In genomic region chr17:54971147-54971546, GRCh38 we compare ENCODE assay signal across 2 cellular contexts.
TF ChIP-seq lines count a peak whose summit lies in the region.

No MANE protein-coding gene starts in this region.

TF ChIP-seq in HepG2, 621 proteins besides CTCF, POLR2A, EP300 and RAD21 (continues in another document):
- TF ChIP-seq TFE3 (CRISPR knock-in tag; IDR thresholded peaks at IDR 0.05) (0 out of 2 replicates have a peak, but pooled peaks have one; percentile 43), SUZ12 (IDR thresholded peaks at IDR 0.05; ENCODE audit: low read depth, low read length) (no peak), RAD51 (IDR thresholded peaks at IDR 0.05; ENCODE audit: borderline replicate concordance) (no peak), NFRKB (IDR thresholded peaks at IDR 0.05) (no peak), GATAD2A (CRISPR knock-in tag; IDR thresholded peaks at IDR 0.05) (peak; percentile 86), ZBTB20 (CRISPR knock-in tag; IDR thresholded peaks at IDR 0.05; ENCODE audit: borderline replicate concordance, low read depth) (no peak), PRPF4 (IDR thresholded peaks at IDR 0.05; ENCODE audit: low read depth, low read length, poor library complexity, severe bottlenecking) (no peak), ZNF12 (CRISPR knock-in tag; IDR thresholded peaks at IDR 0.05) (no peak), CENPT (CRISPR knock-in tag; IDR thresholded peaks at IDR 0.05; ENCODE audit: low read depth) (no peak), ZMYM4 (CRISPR knock-in tag; IDR thresholded peaks at IDR 0.05) (peak; percentile 72), SYNCRIP (IDR thresholded peaks at IDR 0.05; ENCODE audit: insufficient read depth, low read depth, low read length) (no peak), ZNF773 (CRISPR knock-in tag; IDR thresholded peaks at IDR 0.05; ENCODE audit: borderline replicate concordance) (no peak), TEAD3 (CRISPR knock-in tag; optimal IDR thresholded peaks at IDR 0.05; ENCODE audit: borderline replicate concordance) (peak; percentile 61), TEAD2 (CRISPR knock-in tag; IDR thresholded peaks at IDR 0.05) (no peak), ZNF614 (CRISPR knock-in tag; IDR thresholded peaks at IDR 0.05; ENCODE audit: borderline replicate concordance) (peak; percentile 35; the same call in 1 of the 2 replicates), FOSL2 (CRISPR knock-in tag; IDR thresholded peaks at IDR 0.05) (peak; percentile 78), ZNF672 (CRISPR knock-in tag; IDR thresholded peaks at IDR 0.05) (no peak), ZNF709 (CRISPR knock-in tag; IDR thresholded peaks at IDR 0.05) (no peak), ZNF264 (CRISPR knock-in tag; IDR thresholded peaks at IDR 0.05) (peak; percentile 97), POGZ (CRISPR knock-in tag; IDR thresholded peaks at IDR 0.05) (no peak), ZNF431 (CRISPR knock-in tag; IDR thresholded peaks at IDR 0.05; ENCODE audit: borderline replicate concordance, low read depth) (no peak), TGIF2 (CRISPR knock-in tag; IDR thresholded peaks at IDR 0.05) (0 out of 2 replicates have a peak, but pooled peaks have one; percentile 31), GABPB1 (CRISPR knock-in tag; IDR thresholded peaks at IDR 0.05) (peak; percentile 60; the same call in 1 of the 2 replicates), ATF4 (CRISPR knock-in tag; IDR thresholded peaks at IDR 0.05) (no peak), CEBPB (IDR thresholded peaks at IDR 0.05; ENCODE audit: borderline replicate concordance, low read depth, low read length) (peak; percentile 55; the same call in 1 of the 2 replicates), ZFP36 (IDR thresholded peaks at IDR 0.05; ENCODE audit: borderline replicate concordance, low read depth, low read length, partially characterized antibody) (no peak), KLF6 (CRISPR knock-in tag; IDR thresholded peaks at IDR 0.05) (no peak), ZNF335 (CRISPR knock-in tag; IDR thresholded peaks at IDR 0.05) (no peak), ZNF451 (CRISPR knock-in tag; IDR thresholded peaks at IDR 0.05) (no peak), RFXANK (CRISPR knock-in tag; IDR thresholded peaks at IDR 0.05) (peak; percentile 52; the same call in 1 of the 2 replicates), RBM22 (optimal IDR thresholded peaks at IDR 0.05; ENCODE audit: low read length) (no peak)
- TF ChIP-seq, protein P1, sequence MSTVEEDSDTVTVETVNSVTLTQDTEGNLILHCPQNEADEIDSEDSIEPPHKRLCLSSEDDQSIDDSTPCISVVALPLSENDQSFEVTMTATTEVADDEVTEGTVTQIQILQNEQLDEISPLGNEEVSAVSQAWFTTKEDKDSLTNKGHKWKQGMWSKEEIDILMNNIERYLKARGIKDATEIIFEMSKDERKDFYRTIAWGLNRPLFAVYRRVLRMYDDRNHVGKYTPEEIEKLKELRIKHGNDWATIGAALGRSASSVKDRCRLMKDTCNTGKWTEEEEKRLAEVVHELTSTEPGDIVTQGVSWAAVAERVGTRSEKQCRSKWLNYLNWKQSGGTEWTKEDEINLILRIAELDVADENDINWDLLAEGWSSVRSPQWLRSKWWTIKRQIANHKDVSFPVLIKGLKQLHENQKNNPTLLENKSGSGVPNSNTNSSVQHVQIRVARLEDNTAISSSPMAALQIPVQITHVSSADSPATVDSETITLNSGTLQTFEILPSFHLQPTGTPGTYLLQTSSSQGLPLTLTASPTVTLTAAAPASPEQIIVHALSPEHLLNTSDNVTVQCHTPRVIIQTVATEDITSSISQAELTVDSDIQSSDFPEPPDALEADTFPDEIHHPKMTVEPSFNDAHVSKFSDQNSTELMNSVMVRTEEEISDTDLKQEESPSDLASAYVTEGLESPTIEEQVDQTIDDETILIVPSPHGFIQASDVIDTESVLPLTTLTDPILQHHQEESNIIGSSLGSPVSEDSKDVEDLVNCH (CRISPR knock-in tag; IDR thresholded peaks at IDR 0.05) = no peak
- TF ChIP-seq, protein P2, sequence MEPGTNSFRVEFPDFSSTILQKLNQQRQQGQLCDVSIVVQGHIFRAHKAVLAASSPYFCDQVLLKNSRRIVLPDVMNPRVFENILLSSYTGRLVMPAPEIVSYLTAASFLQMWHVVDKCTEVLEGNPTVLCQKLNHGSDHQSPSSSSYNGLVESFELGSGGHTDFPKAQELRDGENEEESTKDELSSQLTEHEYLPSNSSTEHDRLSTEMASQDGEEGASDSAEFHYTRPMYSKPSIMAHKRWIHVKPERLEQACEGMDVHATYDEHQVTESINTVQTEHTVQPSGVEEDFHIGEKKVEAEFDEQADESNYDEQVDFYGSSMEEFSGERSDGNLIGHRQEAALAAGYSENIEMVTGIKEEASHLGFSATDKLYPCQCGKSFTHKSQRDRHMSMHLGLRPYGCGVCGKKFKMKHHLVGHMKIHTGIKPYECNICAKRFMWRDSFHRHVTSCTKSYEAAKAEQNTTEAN (CRISPR knock-in tag; conservative IDR thresholded peaks at IDR 0.05) = no peak
- TF ChIP-seq, protein P3, sequence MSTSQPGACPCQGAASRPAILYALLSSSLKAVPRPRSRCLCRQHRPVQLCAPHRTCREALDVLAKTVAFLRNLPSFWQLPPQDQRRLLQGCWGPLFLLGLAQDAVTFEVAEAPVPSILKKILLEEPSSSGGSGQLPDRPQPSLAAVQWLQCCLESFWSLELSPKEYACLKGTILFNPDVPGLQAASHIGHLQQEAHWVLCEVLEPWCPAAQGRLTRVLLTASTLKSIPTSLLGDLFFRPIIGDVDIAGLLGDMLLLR (CRISPR knock-in tag; IDR thresholded peaks at IDR 0.05) = no peak

TF ChIP-seq in liver, 16 proteins besides CTCF, POLR2A, EP300 and RAD21:
- TF ChIP-seq FOXA1 (IDR thresholded peaks at IDR 0.05) (no peak), HNF4A (conservative IDR thresholded peaks at IDR 0.05) (peak in 1 of 2 donors; percentile 27), GABPA (IDR thresholded peaks at IDR 0.05 in 1 of 2, conservative IDR thresholded peaks at IDR 0.05 in 1 of 2) (no peak), YY1 (IDR thresholded peaks at IDR 0.05) (no peak), TAF1 (conservative IDR thresholded peaks at IDR 0.05) (no peak), HNF4G (IDR thresholded peaks at IDR 0.05) (no peak), RXRA (IDR thresholded peaks at IDR 0.05) (no peak), EGR1 (IDR thresholded peaks at IDR 0.05; ENCODE audit: low read depth in 2 of 2) (no peak), FOXA2 (IDR thresholded peaks at IDR 0.05) (no peak), JUND (IDR thresholded peaks at IDR 0.05) (no peak), NR2F2 (IDR thresholded peaks at IDR 0.05) (no peak), MAX (IDR thresholded peaks at IDR 0.05) (no peak), REST (IDR thresholded peaks at IDR 0.05) (peak; percentile 22), SP1 (IDR thresholded peaks at IDR 0.05) (peak; percentile 23)
- TF ChIP-seq, protein P4, sequence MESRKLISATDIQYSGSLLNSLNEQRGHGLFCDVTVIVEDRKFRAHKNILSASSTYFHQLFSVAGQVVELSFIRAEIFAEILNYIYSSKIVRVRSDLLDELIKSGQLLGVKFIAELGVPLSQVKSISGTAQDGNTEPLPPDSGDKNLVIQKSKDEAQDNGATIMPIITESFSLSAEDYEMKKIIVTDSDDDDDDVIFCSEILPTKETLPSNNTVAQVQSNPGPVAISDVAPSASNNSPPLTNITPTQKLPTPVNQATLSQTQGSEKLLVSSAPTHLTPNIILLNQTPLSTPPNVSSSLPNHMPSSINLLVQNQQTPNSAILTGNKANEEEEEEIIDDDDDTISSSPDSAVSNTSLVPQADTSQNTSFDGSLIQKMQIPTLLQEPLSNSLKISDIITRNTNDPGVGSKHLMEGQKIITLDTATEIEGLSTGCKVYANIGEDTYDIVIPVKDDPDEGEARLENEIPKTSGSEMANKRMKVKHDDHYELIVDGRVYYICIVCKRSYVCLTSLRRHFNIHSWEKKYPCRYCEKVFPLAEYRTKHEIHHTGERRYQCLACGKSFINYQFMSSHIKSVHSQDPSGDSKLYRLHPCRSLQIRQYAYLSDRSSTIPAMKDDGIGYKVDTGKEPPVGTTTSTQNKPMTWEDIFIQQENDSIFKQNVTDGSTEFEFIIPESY (IDR thresholded peaks at IDR 0.05) = peak; percentile 29
TF ChIP-seq in liver: peak in this region for 4.
